In the genomic region with DNA sequence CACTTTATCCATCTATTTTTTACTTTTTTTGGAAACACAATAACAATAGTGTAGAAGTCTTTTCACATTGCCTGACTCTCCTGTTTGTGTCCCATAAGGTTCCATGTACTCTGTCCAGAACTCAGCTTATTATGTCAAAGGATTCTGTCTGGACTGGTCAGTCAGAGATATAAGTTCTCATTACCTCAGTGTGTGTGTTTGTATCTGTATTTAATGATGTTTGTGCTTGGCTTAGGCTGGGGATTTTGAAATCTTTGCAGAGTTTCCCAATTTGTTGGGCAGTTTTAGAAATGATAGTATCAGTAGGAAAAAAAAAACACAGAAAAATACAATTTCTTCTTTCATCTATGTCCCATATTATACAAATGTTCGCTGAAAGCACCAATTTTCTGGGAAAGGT, we compare ENCODE assay signal across 11 cellular contexts.
A peak's percentile ranks its signal among the peaks of the same experiment; 100 is the strongest.
DNase-seq lines count a peak whose midpoint lies in the region; ATAC-seq, FAIRE-seq and TF ChIP-seq lines count a peak whose summit lies in the region.
"Had no signal": no experiment of that assay in that cellular context is flagged by ENCODE, and none has a peak within 500 bp of the region (broad histone marks: within the 10 kb centered on the region; RNA-seq: fewer than 3 reads in every experiment).

No MANE protein-coding gene starts in this region.

- H3K9me3 ChIP-seq in A549 (peaks cover 3% of the 10 kb centered on the region; the same call in 1 of the 3 replicates), T-helper 17 cell (ENCODE audit: control insufficient read depth, low read length, poor library complexity, severe bottlenecking) (no peaks in the 10 kb centered on the region), cardiac muscle cell (ENCODE audit: low read depth) (no peaks in the 10 kb centered on the region), ovary (no peaks in the 10 kb centered on the region)

- no peak for DNase-seq in A549 (ENCODE audit: low read depth in 1 of 2, low spot score in 1 of 2)
- DNase-seq in T-helper 17 cell, result no peak
- DNase-seq in cardiac muscle cell (ENCODE audit: low read depth in 1 of 2, low spot score in 1 of 2), result peak in 1 of 2 donors; percentile 83
- no peak for DNase-seq in ovary
- no peak for DNase-seq in NCI-H2227 (lab: John Stamatoyannopoulos, UW; ENCODE audit: unreplicated experiment)
- DNase-seq in endothelial cell (ENCODE audit: low spot score), result no peak
- no peak for DNase-seq in pons (ENCODE audit: low spot score)
- DNase-seq: effector memory CD4-positive, alpha-beta T cell; GF-D8; stimulated activated CD4-positive, alpha-beta T cell treated with anti-CD3 and anti-CD28 coated beads, Interleukin-1b, Interleukin-23, amount 100 ng/mL, for 48 hours had no signal

- peaks cover 51% of the 10 kb centered on the region for H3K4me1 ChIP-seq in A549
- peaks cover 19% of the 10 kb centered on the region for H3K4me1 ChIP-seq in cardiac muscle cell (ENCODE audit: low read depth)
- H3K4me1 ChIP-seq in ovary (ENCODE audit: insufficient read depth), result peaks cover 14% of the 10 kb centered on the region

- ATAC-seq in A549, result no peak
- ATAC-seq in T-helper 17 cell, result no peak
- ATAC-seq in HG02840 (IDR thresholded peaks at IDR 0.05; ENCODE audit: low FRiP score, unreplicated experiment), result no peak

- no peaks in the 10 kb centered on the region for H3K27me3 ChIP-seq in cardiac muscle cell
- H3K27me3 ChIP-seq in ovary, result no peaks in the 10 kb centered on the region

- H3K27ac Mint-ChIP-seq in T-helper 17 cell (peak overlapping the region; percentile 4), endothelial cell (ENCODE audit: unreplicated experiment) (no peak overlapping the region)

- peak overlapping the region; percentile 86 to 89 for H3K27ac ChIP-seq in A549
- peak overlapping the region; percentile 21 for H3K27ac ChIP-seq in cardiac muscle cell
- H3K27ac ChIP-seq in ovary, result peak overlapping the region; percentile 23 to 87

- H3K27me3 Mint-ChIP-seq in T-helper 17 cell (no peaks in the 10 kb centered on the region), endothelial cell (ENCODE audit: unreplicated experiment) (peaks cover 3% of the 10 kb centered on the region)

- H3K36me3 Mint-ChIP-seq in T-helper 17 cell (ENCODE audit: low read depth) (no peaks in the 10 kb centered on the region), endothelial cell (ENCODE audit: low read depth, unreplicated experiment) (no peaks in the 10 kb centered on the region)

- no peak for FAIRE-seq in A549 (lab: Jason Lieb, UNC)

- peaks cover 3% of the 10 kb centered on the region for H3K4me1 Mint-ChIP-seq in T-helper 17 cell
- H3K4me1 Mint-ChIP-seq in endothelial cell (ENCODE audit: unreplicated experiment), result peaks cover 25% of the 10 kb centered on the region

- TF ChIP-seq RAD21 in A549 (conservative IDR thresholded peaks at IDR 0.05 in 1 of 2, IDR thresholded peaks at IDR 0.05 in 1 of 2), result no peak

- H3K4me3 ChIP-seq in A549, result no peak overlapping the region
- no peak overlapping the region for H3K4me3 ChIP-seq in cardiac muscle cell
- no peak overlapping the region for H3K4me3 ChIP-seq in ovary

- no peak for TF ChIP-seq POLR2A in A549 (IDR thresholded peaks at IDR 0.05; ENCODE audit: low read length)
- TF ChIP-seq POLR2A in ovary (IDR thresholded peaks at IDR 0.05), result no peak

- H3K36me3 ChIP-seq in cardiac muscle cell (no peaks in the 10 kb centered on the region), ovary (no peaks in the 10 kb centered on the region)

- CTCF ChIA-PET in A549 (lab: Yijun Ruan, JAX), result interaction anchor here (0.6 to 4.2 kb wide), 4 partner anchors 849 to 879 kb away, joined by 3 to 21 read pairs (median 10); no protein-coding TSS in a partner anchor

- POLR2A ChIA-PET in A549 (lab: Yijun Ruan, JAX), result interaction anchor here (2.5 kb wide), 1 partner anchor 853 kb away, joined by 12 read pairs; a partner anchor contains a TSS

- H3K4me3 Mint-ChIP-seq in T-helper 17 cell (no peak overlapping the region), endothelial cell (ENCODE audit: unreplicated experiment) (no peak overlapping the region)

- H3K9me3 Mint-ChIP-seq in endothelial cell (ENCODE audit: unreplicated experiment), result no peaks in the 10 kb centered on the region

- intact Hi-C loops in ovary (cut with DNase I), result loop anchor here in 3 of 4 donors (5.0 to 10.0 kb wide), 3 partner anchors 304 to 717 kb away; no protein-coding TSS in a partner anchor

- no peak for TF ChIP-seq EP300 in A549 (IDR thresholded peaks at IDR 0.05)
- no peak for TF ChIP-seq EP300 in ovary (IDR thresholded peaks at IDR 0.05)

- peak overlapping the region; percentile 71 for H3K4me2 ChIP-seq in A549

- WGBS in A549 (ENCODE audit: missing lambda C conversion rate), result 48% methylated on average over 1 of the region's 1 CpG
- WGBS in ovary, 3 donors, result 10 to 16% (median 13%) methylated on average over 1 of the region's 1 CpG

- no peak for TF ChIP-seq CTCF in A549 (IDR thresholded peaks at IDR 0.05)
- TF ChIP-seq CTCF in cardiac muscle cell (IDR thresholded peaks at IDR 0.05; ENCODE audit: low read depth, low read length), result no peak
- no peak for TF ChIP-seq CTCF in ovary (IDR thresholded peaks at IDR 0.05)
- TF ChIP-seq CTCF in endothelial cell (IDR thresholded peaks at IDR 0.05; ENCODE audit: unreplicated experiment), result no peak

TF ChIP-seq in A549, 52 proteins besides CTCF, POLR2A, EP300 and RAD21:
- TF ChIP-seq RFX5 (IDR thresholded peaks at IDR 0.05), result no peak
- TF ChIP-seq CEBPB (IDR thresholded peaks at IDR 0.05), result peak in 1 of 2 experiments; percentile 46; a peak in 2 of 4 replicates
TF ChIP-seq in A549: peak in this region for 1.

Comparison
In these comparisons a context has a peak if more than half of its experiments do, and no peak if none do; other contexts are left out.
1. H3K27ac ChIP-seq: peak in every context shown above with its lines; median percentile 88 in A549; 55 in ovary; 21 in cardiac muscle cell.